In the genomic region with DNA sequence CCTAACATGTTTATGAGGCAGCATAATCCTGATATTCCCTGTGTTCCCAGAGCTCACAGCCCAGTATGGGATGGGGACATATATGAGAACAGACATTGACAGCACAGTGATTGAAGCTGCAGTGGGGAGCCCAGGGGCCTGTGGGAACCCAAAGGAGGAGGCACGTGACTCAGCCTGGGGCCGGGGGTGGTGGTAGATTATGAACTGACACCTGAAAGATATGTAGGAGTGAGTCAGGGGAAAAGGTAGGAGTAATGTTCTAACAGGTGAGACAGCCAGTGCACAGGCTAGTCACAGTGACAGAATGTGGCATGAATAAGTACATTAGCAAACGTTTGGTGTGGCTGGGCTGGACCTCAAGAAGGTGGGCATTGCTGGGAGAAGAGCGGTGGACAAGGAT, we compare ENCODE assay signal across 1 cellular context.
TF ChIP-seq lines count a peak whose summit lies in the region.

No MANE protein-coding gene starts in this region.

TF ChIP-seq in HEK293, 187 proteins besides CTCF, POLR2A, EP300 and RAD21:
- peak; percentile 4 for TF ChIP-seq SETDB1 (IDR thresholded peaks at IDR 0.05; ENCODE audit: insufficient read length, low read length)
- TF ChIP-seq, protein P1, sequence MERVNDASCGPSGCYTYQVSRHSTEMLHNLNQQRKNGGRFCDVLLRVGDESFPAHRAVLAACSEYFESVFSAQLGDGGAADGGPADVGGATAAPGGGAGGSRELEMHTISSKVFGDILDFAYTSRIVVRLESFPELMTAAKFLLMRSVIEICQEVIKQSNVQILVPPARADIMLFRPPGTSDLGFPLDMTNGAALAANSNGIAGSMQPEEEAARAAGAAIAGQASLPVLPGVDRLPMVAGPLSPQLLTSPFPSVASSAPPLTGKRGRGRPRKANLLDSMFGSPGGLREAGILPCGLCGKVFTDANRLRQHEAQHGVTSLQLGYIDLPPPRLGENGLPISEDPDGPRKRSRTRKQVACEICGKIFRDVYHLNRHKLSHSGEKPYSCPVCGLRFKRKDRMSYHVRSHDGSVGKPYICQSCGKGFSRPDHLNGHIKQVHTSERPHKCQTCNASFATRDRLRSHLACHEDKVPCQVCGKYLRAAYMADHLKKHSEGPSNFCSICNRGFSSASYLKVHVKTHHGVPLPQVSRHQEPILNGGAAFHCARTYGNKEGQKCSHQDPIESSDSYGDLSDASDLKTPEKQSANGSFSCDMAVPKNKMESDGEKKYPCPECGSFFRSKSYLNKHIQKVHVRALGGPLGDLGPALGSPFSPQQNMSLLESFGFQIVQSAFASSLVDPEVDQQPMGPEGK (tag by site-specific recombination; IDR thresholded peaks at IDR 0.05): no peak
